Comparison of ENCODE assay signal across 8 cellular contexts in genomic region chr15:40941078-40941527, GRCh38. TPM values are rescaled to one million over a fixed set of nuclear protein-coding genes. Genes with fewer than 3 reads are reported as not detected.
A peak's percentile ranks its signal among the peaks of the same experiment; 100 is the strongest.
DNase-seq lines count a peak whose midpoint lies in the region; ATAC-seq, FAIRE-seq and TF ChIP-seq lines count a peak whose summit lies in the region.

No MANE protein-coding gene starts in this region.

- H3K9me3 ChIP-seq in PC-3 (ENCODE audit: low read length) (no peaks in the 10 kb centered on the region), endothelial cell of umbilical vein (replicated peaks; ENCODE audit: control insufficient read depth, insufficient read depth, low read length) (no peaks in the 10 kb centered on the region), prostate gland (no peaks in the 10 kb centered on the region)

- H3K36me3 ChIP-seq in PC-3 (ENCODE audit: low read depth, low read length) = no peaks in the 10 kb centered on the region
- H3K36me3 ChIP-seq in endothelial cell of umbilical vein (ENCODE audit: control insufficient read depth in 2 of 2, extremely low read depth in 1 of 2, insufficient read depth in 2 of 2, low read length in 2 of 2) = peaks cover 0 to 24% of the 10 kb centered on the region in 2 experiments
- no peaks in the 10 kb centered on the region for H3K36me3 ChIP-seq in prostate gland

- 23% methylated on average over 7 of the region's 7 CpGs for WGBS in prostate gland

- TSS peak; percentile 95 for BruUV-seq in PC-3 (replicated peaks; lab: Mats Ljungman, UMichigan)
- TSS peak; percentile 91 for BruUV-seq in endothelial cell of umbilical vein (replicated peaks; lab: Mats Ljungman, UMichigan)

- TF ChIP-seq POLR2A in endothelial cell of umbilical vein (IDR thresholded peaks at IDR 0.05; ENCODE audit: low read depth, low read length) = peak; percentile 62
- TF ChIP-seq POLR2A in prostate gland (IDR thresholded peaks at IDR 0.05) = no peak

- CTCF ChIA-PET in PC-3 (lab: Charles Lee) = interaction anchor here (0.5 to 2.2 kb wide), 11 partner anchors 8 to 145 kb away, joined by 3 to 22 read pairs (median 5); partner anchors contain the start of genes CHAC1 and VPS18
- CTCF ChIA-PET in endothelial cell of umbilical vein (lab: Charles Lee) = interaction anchor here (0.6 to 5.1 kb wide), 34 partner anchors 11 to 392 kb away, joined by 3 to 303 read pairs (median 6); partner anchors contain the start of genes CHAC1, DLL4, INO80 and NUSAP1

- FAIRE-seq in endothelial cell of umbilical vein (lab: Jason Lieb, UNC) = no peak

- intact Hi-C loops in PC-3 (cut with micrococcal nuclease) (loop anchor here (1.0 to 5.0 kb wide), 2 partner anchors 34 to 77 kb away; no protein-coding TSS in a partner anchor), endothelial cell of umbilical vein (cut with micrococcal nuclease) (loop anchor here (1.0 to 10.0 kb wide), 8 partner anchors 11 to 291 kb away; partner anchors contain the start of genes CHP1, EXD1 and INO80), prostate gland (cut with DNase I) (loop anchor here (2.0 to 5.0 kb wide), 2 partner anchors 34 to 82 kb away; no protein-coding TSS in a partner anchor)

- no peaks in the 10 kb centered on the region for H3K27me3 ChIP-seq in PC-3 (ENCODE audit: low read length)
- no peaks in the 10 kb centered on the region for H3K27me3 ChIP-seq in endothelial cell of umbilical vein (ENCODE audit: control insufficient read depth in 2 of 2, insufficient read depth in 2 of 2, low read length in 2 of 2)
- H3K27me3 ChIP-seq in prostate gland (replicated peaks; ENCODE audit: insufficient read depth) = no peaks in the 10 kb centered on the region

- peak overlapping the region; percentile 86 for H3K4me2 ChIP-seq in PC-3 (ENCODE audit: low read length)
- H3K4me2 ChIP-seq in endothelial cell of umbilical vein (ENCODE audit: insufficient read depth, low read length) = peak overlapping the region; percentile 53

- H4K20me1 ChIP-seq in PC-3 (ENCODE audit: low read length) (no peaks in the 10 kb centered on the region), endothelial cell of umbilical vein (replicated peaks; ENCODE audit: control insufficient read depth, extremely low read depth, insufficient read depth, low read length) (no peaks in the 10 kb centered on the region)

- no peak for DNase-seq in GM12865 (ENCODE audit: low read depth)
- no peak for DNase-seq in PC-3
- no peak for DNase-seq in endothelial cell of umbilical vein (ENCODE audit: low read depth, low spot score)
- no peak for DNase-seq in prostate gland (ENCODE audit: low spot score)
- DNase-seq in CD1c-positive myeloid dendritic cell (ENCODE audit: extremely low spot score) = no peak
- DNase-seq in SIG-M5 (lab: John Stamatoyannopoulos, UW) = no peak
- no peak for DNase-seq in NCI-H2029 (lab: John Stamatoyannopoulos, UW)
- DNase-seq in D341Med (ENCODE audit: low spot score) = no peak

- H3K4me1 ChIP-seq in PC-3 (ENCODE audit: insufficient read depth, low read length) = peaks cover 29% of the 10 kb centered on the region
- peaks cover 31% of the 10 kb centered on the region for H3K4me1 ChIP-seq in endothelial cell of umbilical vein (ENCODE audit: control insufficient read depth, extremely low read depth, insufficient read depth, low read length)
- peaks cover 7% of the 10 kb centered on the region for H3K4me1 ChIP-seq in prostate gland (replicated peaks)

- H2AFZ ChIP-seq in PC-3 (ENCODE audit: low read length) (peak overlapping the region; percentile 82), endothelial cell of umbilical vein (ENCODE audit: low read depth, low read length) (no peak overlapping the region)

- H3K27ac ChIP-seq in PC-3 (ENCODE audit: low read length) = peak overlapping the region; percentile 58
- peak overlapping the region; percentile 80 for H3K27ac ChIP-seq in endothelial cell of umbilical vein (ENCODE audit: insufficient read depth, low read depth, low read length)
- H3K27ac ChIP-seq in prostate gland = peak overlapping the region; percentile 70 to 74

- ATAC-seq in PC-3 = no peak

- TF ChIP-seq CTCF in GM12865 (IDR thresholded peaks at IDR 0.05; ENCODE audit: insufficient read depth, low read depth, low read length, missing control alignments) (no peak), PC-3 (conservative IDR thresholded peaks at IDR 0.05; ENCODE audit: low read depth, low read length) (no peak), endothelial cell of umbilical vein (IDR thresholded peaks at IDR 0.05; ENCODE audit: extremely low read depth in 1 of 2, insufficient read depth in 1 of 2, low read depth in 1 of 2, low read length in 2 of 2) (no peak), prostate gland (IDR thresholded peaks at IDR 0.05) (no peak)

- POLR2A ChIA-PET in PC-3 (lab: Charles Lee; ENCODE audit: unreplicated experiment) (interaction anchor here (0.6 to 1.3 kb wide), 7 partner anchors 12 to 443 kb away, joined by 3 to 11 read pairs (median 4); no protein-coding TSS in a partner anchor), endothelial cell of umbilical vein (lab: Charles Lee) (interaction anchor here (1.0 to 4.5 kb wide), 7 partner anchors 11 to 78 kb away, joined by 3 to 51 read pairs (median 19); partner anchors contain the start of genes CHAC1 and DLL4)

- H3K79me2 ChIP-seq in PC-3 (ENCODE audit: low read length) = no peaks in the 10 kb centered on the region
- no peaks in the 10 kb centered on the region for H3K79me2 ChIP-seq in endothelial cell of umbilical vein (ENCODE audit: control insufficient read depth, insufficient read depth, low read length)

- H3K4me3 ChIP-seq in GM12865 (ENCODE audit: low read depth, low read length) (peak overlapping the region; percentile 60), PC-3 (ENCODE audit: low read length) (peak overlapping the region; percentile 71), endothelial cell of umbilical vein (replicated peaks in 1 of 3; ENCODE audit: insufficient read depth in 1 of 3, low read depth in 1 of 3, low read length in 3 of 3) (peak overlapping the region in 1 of 3 experiments; percentile 10), prostate gland (peak overlapping the region; percentile 38 to 50)

- H3K9ac ChIP-seq in PC-3 (ENCODE audit: low read length) (peak overlapping the region; percentile 72), endothelial cell of umbilical vein (replicated peaks; ENCODE audit: extremely low read depth, insufficient read depth, low read length) (peak overlapping the region; percentile 81)

- no peaks in the 10 kb centered on the region for H3K9me1 ChIP-seq in endothelial cell of umbilical vein (replicated peaks; ENCODE audit: control insufficient read depth, extremely low read depth, insufficient read depth, low read length)

- dilution Hi-C loops in endothelial cell of umbilical vein (cut with MboI; ENCODE audit: extremely low pct_ligation_motif_present, low sequenced_read_pairs) = no loop called here

- H3F3A ChIP-seq in PC-3 (ENCODE audit: low read length, unreplicated experiment) = no peaks in the 10 kb centered on the region

- H3K9me2 ChIP-seq in PC-3 (replicated peaks; ENCODE audit: low read length) = no peaks in the 10 kb centered on the region

TF ChIP-seq in endothelial cell of umbilical vein, 7 proteins besides CTCF, POLR2A, EP300 and RAD21:
- TF ChIP-seq MAX (IDR thresholded peaks at IDR 0.05; ENCODE audit: insufficient read depth, insufficient read length) (no peak), FOS (IDR thresholded peaks at IDR 0.05; ENCODE audit: borderline replicate concordance, insufficient read depth, low read length) (no peak), GATA2 (IDR thresholded peaks at IDR 0.05; ENCODE audit: insufficient read depth, insufficient read length, low read depth, low read length) (no peak), EZH2 (IDR thresholded peaks at IDR 0.05; ENCODE audit: borderline replicate concordance, low read depth, low read length, severe bottlenecking) (no peak), JUN (IDR thresholded peaks at IDR 0.05; ENCODE audit: borderline replicate concordance, insufficient read depth, insufficient read length, low read depth) (no peak), POLR2AphosphoS5 (IDR thresholded peaks at IDR 0.05; ENCODE audit: insufficient read depth, low read depth, low read length) (no peak)

RNA-seq across cellular contexts. Expression of gene DLL4, which starts 12.0 kb away (rescaled TPM):
- total RNA-seq in PC-3 (2014; rRNA removed) (2.2 and 2.9 TPM in 2 replicates), endothelial cell of umbilical vein (55.2 and 75.8 TPM in 2 replicates), prostate gland (1 to 10 TPM; 6.2 to 6.5 TPM)
- 25.5 and 57.8 TPM in 2 replicates for polyA plus RNA-seq in endothelial cell of umbilical vein
- 26.3 and 26.9 TPM in 2 replicates for polyA plus RNA-seq in endothelial cell of umbilical vein (2011; cell fraction: cytosol; rRNA removed)
- polyA plus RNA-seq in endothelial cell of umbilical vein (2011; cell fraction: nucleus; rRNA removed) = 173 and 179 TPM in 2 replicates
- polyA plus RNA-seq in endothelial cell of umbilical vein (2012) = 3.9 and 5.5 TPM in 2 replicates
- polyA minus RNA-seq in endothelial cell of umbilical vein = 41.3 and 85.8 TPM in 2 replicates
- polyA minus RNA-seq in endothelial cell of umbilical vein (2011; cell fraction: cytosol; rRNA and poly(A)+ RNA removed) = 7.6 TPM
- polyA minus RNA-seq in endothelial cell of umbilical vein (2011; cell fraction: nucleus; rRNA and poly(A)+ RNA removed) = 142 and 155 TPM in 2 replicates

RNA-seq across cellular contexts. Expression of gene CHAC1, which starts 12.2 kb away (rescaled TPM):
- 6.2 and 13.3 TPM in 2 replicates for total RNA-seq in PC-3 (2014; rRNA removed)
- total RNA-seq in endothelial cell of umbilical vein = 4.6 and 5.6 TPM in 2 replicates
- 18.9 and 25.7 TPM in 2 replicates for polyA plus RNA-seq in endothelial cell of umbilical vein
- polyA plus RNA-seq in endothelial cell of umbilical vein (2011; cell fraction: cytosol; rRNA removed) = 13.1 and 22.6 TPM in 2 replicates
- polyA plus RNA-seq in endothelial cell of umbilical vein (2011; cell fraction: nucleus; rRNA removed) = 25.1 and 29.0 TPM in 2 replicates
- polyA plus RNA-seq in endothelial cell of umbilical vein (2012) = 3.2 and 4.3 TPM in 2 replicates
- 10.6 and 13.9 TPM in 2 replicates for polyA minus RNA-seq in endothelial cell of umbilical vein
- polyA minus RNA-seq in endothelial cell of umbilical vein (2011; cell fraction: cytosol; rRNA and poly(A)+ RNA removed) = 31.1 TPM
- 22.0 and 32.1 TPM in 2 replicates for polyA minus RNA-seq in endothelial cell of umbilical vein (2011; cell fraction: nucleus; rRNA and poly(A)+ RNA removed)
- 1 to 10 TPM in 1 of 2 donors, under 1 TPM in 1; 0.18 to 2.7 TPM for total RNA-seq in prostate gland

RNA-seq across cellular contexts. Expression of gene VPS18, which starts 46.9 kb away (rescaled TPM):
- total RNA-seq in PC-3 (2014; rRNA removed) = 37.6 and 39.5 TPM in 2 replicates
- 32.8 and 33.3 TPM in 2 replicates for total RNA-seq in endothelial cell of umbilical vein
- polyA plus RNA-seq in endothelial cell of umbilical vein = 29.3 and 34.1 TPM in 2 replicates
- 19.1 and 21.5 TPM in 2 replicates for polyA plus RNA-seq in endothelial cell of umbilical vein (2011; cell fraction: cytosol; rRNA removed)
- polyA plus RNA-seq in endothelial cell of umbilical vein (2011; cell fraction: nucleus; rRNA removed) = 24.1 and 25.4 TPM in 2 replicates
- 22.5 and 22.6 TPM in 2 replicates for polyA plus RNA-seq in endothelial cell of umbilical vein (2012)
- 50.3 and 70.1 TPM in 2 replicates for polyA minus RNA-seq in endothelial cell of umbilical vein
- polyA minus RNA-seq in endothelial cell of umbilical vein (2011; cell fraction: cytosol; rRNA and poly(A)+ RNA removed) = 41.5 TPM
- polyA minus RNA-seq in endothelial cell of umbilical vein (2011; cell fraction: nucleus; rRNA and poly(A)+ RNA removed) = 20.5 and 25.5 TPM in 2 replicates
- 10 to 100 TPM; 32.4 to 39.0 TPM for total RNA-seq in prostate gland
